In genomic region chrX:120753413-120754251, GRCh38 we compare ENCODE assay signal across 10 cellular contexts.
DNase-seq lines count a peak whose midpoint lies in the region; ATAC-seq and FAIRE-seq lines count a peak whose summit lies in the region.
"Had no signal": no experiment of that assay in that cellular context is flagged by ENCODE, and none has a peak within 500 bp of the region (broad histone marks: within the 10 kb centered on the region; RNA-seq: fewer than 3 reads in every experiment).

No MANE protein-coding gene starts in this region.

- peak overlapping the region; percentile 71 for H3K9ac ChIP-seq in Karpas-422 (ENCODE audit: low read length)

- FAIRE-seq in RCC 7860 (lab: Jason Lieb, UNC): no peak

- no peaks in the 10 kb centered on the region for H3K9me2 ChIP-seq in Karpas-422 (replicated peaks; ENCODE audit: insufficient read depth, low read length)

- H3K4me2 ChIP-seq in Karpas-422 (ENCODE audit: low read depth, low read length, poor library complexity, severe bottlenecking): peak overlapping the region; percentile 66

- H4K20me1 ChIP-seq in Karpas-422 (ENCODE audit: insufficient read depth, low read depth, low read length): no peaks in the 10 kb centered on the region

- H3K36me3 Mint-ChIP-seq in activated naive CD4-positive, alpha-beta T cell treated with anti-CD3 and anti-CD28 coated beads, Interleukin-2, amount 10 ng/mL, durations not matched to agents 7 days and 5 days: no peaks in the 10 kb centered on the region
- no peaks in the 10 kb centered on the region for H3K36me3 Mint-ChIP-seq in activated naive CD4-positive, alpha-beta T cell treated with anti-CD3 and anti-CD28 coated beads, Interleukin-2, amount 50 U/mL, for 24 hours

- H3K27ac Mint-ChIP-seq in activated naive CD4-positive, alpha-beta T cell treated with anti-CD3 and anti-CD28 coated beads, Interleukin-2, amount 10 ng/mL, durations not matched to agents 7 days and 5 days: no peak overlapping the region
- peak overlapping the region; percentile 90 for H3K27ac Mint-ChIP-seq in activated naive CD4-positive, alpha-beta T cell treated with anti-CD3 and anti-CD28 coated beads, Interleukin-2, amount 50 U/mL, for 24 hours

- peak; percentile 25 for DNase-seq in activated naive CD4-positive, alpha-beta T cell treated with Interleukin-2 at 50 U/mL for 16 hours
- DNase-seq in activated naive CD4-positive, alpha-beta T cell treated with anti-CD3 and anti-CD28 coated beads, Interleukin-2, amount 10 ng/mL, durations not matched to agents 7 days and 5 days: no peak
- DNase-seq in Karpas-422: no peak
- peak; percentile 31 for DNase-seq in stimulated activated naive CD8-positive, alpha-beta T cell treated with anti-CD3 and anti-CD28 coated beads, Interleukin-15, Interleukin-2, amounts not matched to agents 100 U/mL and 50 U/mL, for 24 hours
- DNase-seq in NCI-H2227 treated with DMSO at 0.1 percent for 48 hours (lab: John Stamatoyannopoulos, UW): no peak
- DNase-seq in RCC 7860 (ENCODE audit: low spot score): no peak
- DNase-seq: islet precursor cell had no signal

- no peaks in the 10 kb centered on the region for H3K9me3 ChIP-seq in Karpas-422 (ENCODE audit: low read length)

- no peak overlapping the region for H3K4me3 Mint-ChIP-seq in activated naive CD4-positive, alpha-beta T cell treated with anti-CD3 and anti-CD28 coated beads, Interleukin-2, amount 10 ng/mL, durations not matched to agents 7 days and 5 days
- H3K4me3 Mint-ChIP-seq in activated naive CD4-positive, alpha-beta T cell treated with anti-CD3 and anti-CD28 coated beads, Interleukin-2, amount 50 U/mL, for 24 hours: peak overlapping the region; percentile 45

- H3K4me3 ChIP-seq in Karpas-422 (ENCODE audit: low read length): peak overlapping the region; percentile 45
- H3K4me3 ChIP-seq: coronary artery had no signal

- CTCF ChIA-PET in activated naive CD4-positive, alpha-beta T cell treated with anti-CD3 and anti-CD28 coated beads, Interleukin-2, amount 10 ng/mL, durations not matched to agents 7 days and 5 days (lab: Charles Lee): interaction anchor here (0.9 kb wide), 1 partner anchor 13 kb away, joined by 4 read pairs; no protein-coding TSS in a partner anchor

- no peak overlapping the region for H2AFZ ChIP-seq in Karpas-422 (ENCODE audit: low read length)

- no peaks in the 10 kb centered on the region for H3K27me3 Mint-ChIP-seq in activated naive CD4-positive, alpha-beta T cell treated with anti-CD3 and anti-CD28 coated beads, Interleukin-2, amount 10 ng/mL, durations not matched to agents 7 days and 5 days
- no peaks in the 10 kb centered on the region for H3K27me3 Mint-ChIP-seq in activated naive CD4-positive, alpha-beta T cell treated with anti-CD3 and anti-CD28 coated beads, Interleukin-2, amount 50 U/mL, for 24 hours

- no peaks in the 10 kb centered on the region for H3K9me3 Mint-ChIP-seq in activated naive CD4-positive, alpha-beta T cell treated with anti-CD3 and anti-CD28 coated beads, Interleukin-2, amount 10 ng/mL, durations not matched to agents 7 days and 5 days
- H3K9me3 Mint-ChIP-seq in activated naive CD4-positive, alpha-beta T cell treated with anti-CD3 and anti-CD28 coated beads, Interleukin-2, amount 50 U/mL, for 24 hours: no peaks in the 10 kb centered on the region

- H3K36me3 ChIP-seq in Karpas-422 (ENCODE audit: insufficient read depth, low read length): no peaks in the 10 kb centered on the region

- H3K79me2 ChIP-seq in Karpas-422 (ENCODE audit: low read length): no peaks in the 10 kb centered on the region

- ATAC-seq in stimulated activated naive CD8-positive, alpha-beta T cell treated with anti-CD3 and anti-CD28 coated beads, Interleukin-15, Interleukin-2, amounts not matched to agents 100 U/mL and 50 U/mL, for 24 hours: peak; percentile 84
- ATAC-seq in GM19023 (IDR thresholded peaks at IDR 0.05; ENCODE audit: unreplicated experiment): no peak

- H3K4me1 ChIP-seq in Karpas-422 (ENCODE audit: low read length): peaks cover 95% of the 10 kb centered on the region

- H3K4me1 Mint-ChIP-seq in activated naive CD4-positive, alpha-beta T cell treated with anti-CD3 and anti-CD28 coated beads, Interleukin-2, amount 10 ng/mL, durations not matched to agents 7 days and 5 days: peaks cover 60% of the 10 kb centered on the region
- peaks cover 53% of the 10 kb centered on the region for H3K4me1 Mint-ChIP-seq in activated naive CD4-positive, alpha-beta T cell treated with anti-CD3 and anti-CD28 coated beads, Interleukin-2, amount 50 U/mL, for 24 hours

- no peaks in the 10 kb centered on the region for H3K27me3 ChIP-seq in Karpas-422 (ENCODE audit: low read length)

- peak overlapping the region; percentile 93 for H3K27ac ChIP-seq in Karpas-422 (ENCODE audit: low read length)
- H3K27ac ChIP-seq: coronary artery had no signal

Comparison
In these comparisons a context has a peak if more than half of its experiments do, and no peak if none do; other contexts are left out.
1. DNase-seq: peak in activated naive CD4-positive, alpha-beta T cell treated with Interleukin-2 at 50 U/mL for 16 hours (single experiment) and stimulated activated naive CD8-positive, alpha-beta T cell treated with anti-CD3 and anti-CD28 coated beads, Interleukin-15, Interleukin-2, amounts not matched to agents 100 U/mL and 50 U/mL, for 24 hours (single experiment); none in activated naive CD4-positive, alpha-beta T cell treated with anti-CD3 and anti-CD28 coated beads, Interleukin-2, amount 10 ng/mL, durations not matched to agents 7 days and 5 days (single experiment), Karpas-422 (single experiment), NCI-H2227 treated with DMSO at 0.1 percent for 48 hours (single experiment) and RCC 7860 (single experiment).